Comparison of ENCODE assay signal across 1 cellular context in genomic region chr12:15996254-15996653, GRCh38.
TF ChIP-seq lines count a peak whose summit lies in the region.

No MANE protein-coding gene starts in this region.

TF ChIP-seq in GM12878, 131 proteins besides CTCF, POLR2A, EP300 and RAD21 (continued from another document):
- TF ChIP-seq, protein P1, sequence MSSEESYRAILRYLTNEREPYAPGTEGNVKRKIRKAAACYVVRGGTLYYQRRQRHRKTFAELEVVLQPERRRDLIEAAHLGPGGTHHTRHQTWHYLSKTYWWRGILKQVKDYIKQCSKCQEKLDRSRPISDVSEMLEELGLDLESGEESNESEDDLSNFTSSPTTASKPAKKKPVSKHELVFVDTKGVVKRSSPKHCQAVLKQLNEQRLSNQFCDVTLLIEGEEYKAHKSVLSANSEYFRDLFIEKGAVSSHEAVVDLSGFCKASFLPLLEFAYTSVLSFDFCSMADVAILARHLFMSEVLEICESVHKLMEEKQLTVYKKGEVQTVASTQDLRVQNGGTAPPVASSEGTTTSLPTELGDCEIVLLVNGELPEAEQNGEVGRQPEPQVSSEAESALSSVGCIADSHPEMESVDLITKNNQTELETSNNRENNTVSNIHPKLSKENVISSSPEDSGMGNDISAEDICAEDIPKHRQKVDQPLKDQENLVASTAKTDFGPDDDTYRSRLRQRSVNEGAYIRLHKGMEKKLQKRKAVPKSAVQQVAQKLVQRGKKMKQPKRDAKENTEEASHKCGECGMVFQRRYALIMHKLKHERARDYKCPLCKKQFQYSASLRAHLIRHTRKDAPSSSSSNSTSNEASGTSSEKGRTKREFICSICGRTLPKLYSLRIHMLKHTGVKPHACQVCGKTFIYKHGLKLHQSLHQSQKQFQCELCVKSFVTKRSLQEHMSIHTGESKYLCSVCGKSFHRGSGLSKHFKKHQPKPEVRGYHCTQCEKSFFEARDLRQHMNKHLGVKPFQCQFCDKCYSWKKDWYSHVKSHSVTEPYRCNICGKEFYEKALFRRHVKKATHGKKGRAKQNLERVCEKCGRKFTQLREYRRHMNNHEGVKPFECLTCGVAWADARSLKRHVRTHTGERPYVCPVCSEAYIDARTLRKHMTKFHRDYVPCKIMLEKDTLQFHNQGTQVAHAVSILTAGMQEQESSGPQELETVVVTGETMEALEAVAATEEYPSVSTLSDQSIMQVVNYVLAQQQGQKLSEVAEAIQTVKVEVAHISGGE (CRISPR knock-in tag; IDR thresholded peaks at IDR 0.05), result no peak
- TF ChIP-seq FOXM1 (IDR thresholded peaks at IDR 0.05; ENCODE audit: low read depth, low read length), result no peak
- TF ChIP-seq, protein P2, sequence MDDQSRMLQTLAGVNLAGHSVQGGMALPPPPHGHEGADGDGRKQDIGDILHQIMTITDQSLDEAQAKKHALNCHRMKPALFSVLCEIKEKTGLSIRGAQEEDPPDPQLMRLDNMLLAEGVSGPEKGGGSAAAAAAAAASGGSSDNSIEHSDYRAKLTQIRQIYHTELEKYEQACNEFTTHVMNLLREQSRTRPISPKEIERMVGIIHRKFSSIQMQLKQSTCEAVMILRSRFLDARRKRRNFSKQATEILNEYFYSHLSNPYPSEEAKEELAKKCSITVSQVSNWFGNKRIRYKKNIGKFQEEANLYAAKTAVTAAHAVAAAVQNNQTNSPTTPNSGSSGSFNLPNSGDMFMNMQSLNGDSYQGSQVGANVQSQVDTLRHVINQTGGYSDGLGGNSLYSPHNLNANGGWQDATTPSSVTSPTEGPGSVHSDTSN (IDR thresholded peaks at IDR 0.05; ENCODE audit: insufficient replicate concordance, low read depth, low read length), result no peak
- TF ChIP-seq SMAD5 (IDR thresholded peaks at IDR 0.05; ENCODE audit: low read depth), result no peak
- TF ChIP-seq, protein P3, sequence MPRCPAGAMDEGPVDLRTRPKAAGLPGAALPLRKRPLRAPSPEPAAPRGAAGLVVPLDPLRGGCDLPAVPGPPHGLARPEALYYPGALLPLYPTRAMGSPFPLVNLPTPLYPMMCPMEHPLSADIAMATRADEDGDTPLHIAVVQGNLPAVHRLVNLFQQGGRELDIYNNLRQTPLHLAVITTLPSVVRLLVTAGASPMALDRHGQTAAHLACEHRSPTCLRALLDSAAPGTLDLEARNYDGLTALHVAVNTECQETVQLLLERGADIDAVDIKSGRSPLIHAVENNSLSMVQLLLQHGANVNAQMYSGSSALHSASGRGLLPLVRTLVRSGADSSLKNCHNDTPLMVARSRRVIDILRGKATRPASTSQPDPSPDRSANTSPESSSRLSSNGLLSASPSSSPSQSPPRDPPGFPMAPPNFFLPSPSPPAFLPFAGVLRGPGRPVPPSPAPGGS (IDR thresholded peaks at IDR 0.05; ENCODE audit: borderline replicate concordance, insufficient read depth, low read depth, low read length, poor library complexity, severe bottlenecking), result no peak
- TF ChIP-seq TARDBP (IDR thresholded peaks at IDR 0.05; ENCODE audit: borderline replicate concordance), result no peak
